ENCODE assay signal across 15 cellular contexts in genomic region chr5:38424237-38425080, GRCh38.
DNase-seq lines count a peak whose midpoint lies in the region; ATAC-seq and TF ChIP-seq lines count a peak whose summit lies in the region.
"Had no signal": no experiment of that assay in that cellular context is flagged by ENCODE, and none has a peak within 500 bp of the region (broad histone marks: within the 10 kb centered on the region; RNA-seq: fewer than 3 reads in every experiment).

No MANE protein-coding gene starts in this region.

- peak overlapping the region; percentile 88 for H3K27ac Mint-ChIP-seq in glutamatergic neuron (ENCODE audit: unreplicated experiment)
- H3K27ac Mint-ChIP-seq: T-cell had no signal

- H3K9me3 Mint-ChIP-seq in glutamatergic neuron (ENCODE audit: unreplicated experiment): peaks cover 1% of the 10 kb centered on the region
- H3K9me3 Mint-ChIP-seq: T-cell had no signal

- peak overlapping the region; percentile 26 for H3K4me3 Mint-ChIP-seq in glutamatergic neuron (ENCODE audit: unreplicated experiment)
- H3K4me3 Mint-ChIP-seq: T-cell had no signal

- DNase-seq in A172 (ENCODE audit: low spot score) (peak; percentile 37), LHCN-M2 (ENCODE audit: low read depth) (peak; percentile 42), NCI-H82 treated with DMSO at 0.1 percent for 48 hours (lab: John Stamatoyannopoulos, UW; ENCODE audit: unreplicated experiment) (peak; percentile 56), glutamatergic neuron (no peak), NCI-H146 treated with DMSO at 0.1 percent for 48 hours (lab: John Stamatoyannopoulos, UW; ENCODE audit: unreplicated experiment) (no peak), HuH-7 (ENCODE audit: low spot score) (no peak)
- DNase-seq: AML-193, Caco-2, DMS79 treated with DMSO at 0.1 percent for 48 hours, GDM1, Kasumi-1, NCI-H1436, T-cell had no signal

- peaks cover 56% of the 10 kb centered on the region for H3K4me1 Mint-ChIP-seq in glutamatergic neuron (ENCODE audit: low read depth, unreplicated experiment)

- ATAC-seq in GM19452 (IDR thresholded peaks at IDR 0.05; ENCODE audit: unreplicated experiment): no peak
- ATAC-seq: HepG2, T-cell had no signal

- peaks cover 6% of the 10 kb centered on the region for H3K27me3 Mint-ChIP-seq in glutamatergic neuron (ENCODE audit: unreplicated experiment)

- no peaks in the 10 kb centered on the region for H3K36me3 Mint-ChIP-seq in glutamatergic neuron (ENCODE audit: unreplicated experiment)
- H3K36me3 Mint-ChIP-seq: T-cell had no signal

- no peak for TF ChIP-seq CTCF in glutamatergic neuron (IDR thresholded peaks at IDR 0.05; ENCODE audit: partially characterized antibody, unreplicated experiment)

Comparison
In these comparisons a context has a peak if more than half of its experiments do, and no peak if none do; other contexts are left out.
1. DNase-seq: peak in A172 (single experiment), LHCN-M2 (single experiment) and NCI-H82 treated with DMSO at 0.1 percent for 48 hours (single experiment); none in glutamatergic neuron (single experiment), NCI-H146 treated with DMSO at 0.1 percent for 48 hours (single experiment) and HuH-7 (single experiment).